ENCODE assay signal across 2 cellular contexts in genomic region chr3:172750368-172751187, GRCh38.
TF ChIP-seq lines count a peak whose summit lies in the region.

TSS of gene ECT2 (plus strand) at chr3:172750726. CDS start at chr3:172754531, 3,805 bp downstream.

TF ChIP-seq in IMR-90, 13 proteins besides CTCF, POLR2A, EP300 and RAD21:
- TF ChIP-seq CHD1 (IDR thresholded peaks at IDR 0.05; ENCODE audit: low read depth, low read length) (peak; percentile 17; the same call in 1 of the 2 replicates), FOS (IDR thresholded peaks at IDR 0.05; ENCODE audit: low read depth, low read length) (peak; percentile 41; the same call in 1 of the 2 replicates), MAZ (IDR thresholded peaks at IDR 0.05; ENCODE audit: borderline replicate concordance, low read depth, low read length) (peak; percentile 43; the same call in 1 of the 2 replicates), MXI1 (IDR thresholded peaks at IDR 0.05; ENCODE audit: borderline replicate concordance, low read depth, low read length) (peak; percentile 15; the same call in 1 of the 2 replicates), MAFK (IDR thresholded peaks at IDR 0.05; ENCODE audit: low read depth, low read length) (no peak), RFX5 (IDR thresholded peaks at IDR 0.05; ENCODE audit: low read depth, low read length) (no peak), USF2 (IDR thresholded peaks at IDR 0.05; ENCODE audit: low read depth, low read length) (peak; percentile 50), CEBPB (IDR thresholded peaks at IDR 0.05; ENCODE audit: low read depth, low read length) (no peak), ELK1 (IDR thresholded peaks at IDR 0.05; ENCODE audit: borderline replicate concordance, low read depth, low read length) (no peak), SMC3 (IDR thresholded peaks at IDR 0.05; ENCODE audit: low read depth, low read length) (peak; percentile 51), RCOR1 (IDR thresholded peaks at IDR 0.05; ENCODE audit: insufficient replicate concordance, low read length) (peak; percentile 85), BHLHE40 (IDR thresholded peaks at IDR 0.05; ENCODE audit: low read depth, low read length) (no peak), NFE2L2 (IDR thresholded peaks at IDR 0.05; ENCODE audit: low read depth, low read length) (no peak)

TF ChIP-seq in endothelial cell of umbilical vein, 7 proteins besides CTCF, POLR2A, EP300 and RAD21:
- TF ChIP-seq POLR2AphosphoS5 (IDR thresholded peaks at IDR 0.05; ENCODE audit: insufficient read depth, low read depth, low read length) (peak; percentile 67), JUN (IDR thresholded peaks at IDR 0.05; ENCODE audit: borderline replicate concordance, insufficient read depth, insufficient read length, low read depth) (no peak), GATA2 (IDR thresholded peaks at IDR 0.05; ENCODE audit: insufficient read depth, insufficient read length, low read depth, low read length) (no peak), EZH2 (IDR thresholded peaks at IDR 0.05; ENCODE audit: borderline replicate concordance, low read depth, low read length, severe bottlenecking) (no peak), FOS (IDR thresholded peaks at IDR 0.05; ENCODE audit: borderline replicate concordance, insufficient read depth, low read length) (peak; percentile 15)
